Comparison of ENCODE assay signal across 22 cellular contexts in genomic region chrX:135432453-135432852, GRCh38. TPM values are rescaled to one million over a fixed set of nuclear protein-coding genes. Genes with fewer than 3 reads are reported as not detected.
"Had no signal": no experiment of that assay in that cellular context is flagged by ENCODE, and none has a peak within 500 bp of the region (broad histone marks: within the 10 kb centered on the region; RNA-seq: fewer than 3 reads in every experiment).

No MANE protein-coding gene starts in this region.

- H3K27me3 Mint-ChIP-seq: T-helper 17 cell had no signal

- H3K4me1 Mint-ChIP-seq: T-helper 17 cell had no signal

- DNase-seq: activated CD4-positive, alpha-beta T cell treated with anti-CD3 and anti-CD28 coated beads for 48 hours; activated CD4-positive, alpha-beta T cell treated with anti-CD3 and anti-CD28 coated beads, Interleukin-2, amount 50 U/mL, for 4 hours; activated CD4-positive, CD25-positive, alpha-beta regulatory T cell treated with anti-CD3 and anti-CD28 coated beads, Interleukin-2, amount 50 U/mL, for 72 hours; activated CD8-positive, alpha-beta memory T cell treated with anti-CD3 and anti-CD28 coated beads, Interleukin-2, amount 50 U/mL, for 48 hours; activated CD8-positive, alpha-beta T cell treated with anti-CD3 and anti-CD28 coated beads, Interleukin-2, amount 10 ng/mL, durations not matched to agents 7 days and 5 days; activated naive CD4-positive, alpha-beta T cell treated with anti-CD3 and anti-CD28 coated beads, Interleukin-2, amount 50 U/mL, for 16 hours; activated naive CD8-positive, alpha-beta T cell treated with anti-CD3 and anti-CD28 coated beads, Interleukin-2, amount 10 ng/mL, durations not matched to agents 7 days and 5 days; activated T-cell treated with anti-CD3 and anti-CD28 coated beads, Interleukin-2, amount 50 U/mL, for 1 hour; adrenal gland; caudate nucleus; Karpas-422; MM.1S; NCI-H1105; NCI-H187 treated with DMSO at 0.1 percent for 48 hours; NCI-H2081 treated with DMSO at 0.1 percent for 48 hours; NCI-H2171; NCI-H2227 treated with DMSO at 0.1 percent for 48 hours; NCI-H510A; NCI-H526 treated with DMSO at 0.1 percent for 48 hours; T-helper 17 cell had no signal

- H3K27ac Mint-ChIP-seq: activated CD8-positive, alpha-beta T cell treated with anti-CD3 and anti-CD28 coated beads, Interleukin-2, amount 10 ng/mL, durations not matched to agents 7 days and 5 days; activated naive CD8-positive, alpha-beta T cell treated with anti-CD3 and anti-CD28 coated beads, Interleukin-2, amount 10 ng/mL, durations not matched to agents 7 days and 5 days; T-helper 17 cell had no signal

- H3K27ac ChIP-seq: adrenal gland, SJSA1 had no signal

- H3K36me3 ChIP-seq: adrenal gland, SJSA1 had no signal

- H3K4me1 ChIP-seq: adrenal gland, SJSA1 had no signal

- H3K27me3 ChIP-seq: adrenal gland, SJSA1 had no signal

- ATAC-seq: activated CD8-positive, alpha-beta T cell treated with anti-CD3 and anti-CD28 coated beads, Interleukin-2, amount 10 ng/mL, durations not matched to agents 7 days and 5 days; T-helper 17 cell had no signal

- H3K4me3 ChIP-seq: adrenal gland, SJSA1 had no signal

- H3K9me3 ChIP-seq: adrenal gland, SJSA1 had no signal

- FAIRE-seq: RCC 7860 had no signal

- H3K4me3 Mint-ChIP-seq: activated CD8-positive, alpha-beta T cell treated with anti-CD3 and anti-CD28 coated beads, Interleukin-2, amount 10 ng/mL, durations not matched to agents 7 days and 5 days; activated naive CD8-positive, alpha-beta T cell treated with anti-CD3 and anti-CD28 coated beads, Interleukin-2, amount 10 ng/mL, durations not matched to agents 7 days and 5 days; T-helper 17 cell had no signal

RNA-seq across cellular contexts. Expression of gene SMIM10L2A, which starts 10.7 kb away (rescaled TPM):
- total RNA-seq: SJSA1 had no signal
